ENCODE assay signal across 1 cellular context in the genomic region with DNA sequence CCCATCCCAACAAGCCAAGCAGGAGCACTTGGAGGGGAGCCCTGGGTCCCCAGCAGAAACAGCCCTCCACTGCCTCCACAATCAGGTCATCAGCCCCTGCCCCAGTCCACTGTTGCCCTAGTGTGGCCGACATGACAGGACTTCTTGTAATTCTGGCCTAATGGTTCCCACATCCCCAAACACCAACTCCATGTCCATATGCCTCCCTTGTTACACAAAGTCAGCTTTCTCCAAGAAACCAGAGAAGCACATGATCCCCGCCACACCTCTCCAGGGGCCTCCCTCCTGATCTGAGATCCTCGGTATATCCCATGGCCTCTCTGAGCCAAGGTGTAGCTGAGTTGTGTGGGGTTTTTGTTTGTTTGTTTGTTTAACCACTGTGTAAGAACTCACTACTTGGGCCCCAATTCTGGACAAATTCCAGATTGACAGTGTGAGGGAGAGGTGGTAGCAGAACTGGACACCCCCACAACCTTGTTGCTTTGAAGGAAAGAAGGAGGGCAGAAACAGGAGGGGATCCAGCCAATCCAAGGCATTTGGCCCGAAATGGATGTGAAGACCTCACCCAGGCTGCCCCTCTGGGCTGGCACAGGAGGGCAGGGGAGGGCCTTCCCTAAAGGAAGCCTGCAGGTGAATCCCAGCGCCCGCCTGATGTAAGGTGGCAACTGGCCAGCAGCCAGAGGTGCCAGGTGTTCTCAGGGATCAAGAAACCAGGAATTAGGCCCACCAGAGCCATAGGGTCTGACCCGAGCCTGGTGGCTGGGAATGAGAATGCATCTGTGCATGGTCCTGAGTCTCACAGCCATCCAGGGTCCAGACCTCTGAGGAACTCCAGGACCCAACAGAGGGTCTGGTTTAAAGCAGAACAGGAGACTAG.
TF ChIP-seq lines count a peak whose summit lies in the region.

No MANE protein-coding gene starts in this region.

TF ChIP-seq in K562, 482 proteins besides CTCF, POLR2A, EP300 and RAD21 (continued from another document):
- TF ChIP-seq TFE3 (CRISPR knock-in tag; IDR thresholded peaks at IDR 0.05) (no peak), MGA (IDR thresholded peaks at IDR 0.05) (no peak), ZNF140 (CRISPR knock-in tag; IDR thresholded peaks at IDR 0.05) (no peak), SUPT5H (IDR thresholded peaks at IDR 0.05) (no peak), CBFA2T2 (conservative IDR thresholded peaks at IDR 0.05) (no peak), NFYB (IDR thresholded peaks at IDR 0.05; ENCODE audit: extremely low read depth, insufficient read length) (no peak), BACH1 (tag; IDR thresholded peaks at IDR 0.05) (no peak), ZNF197 (CRISPR knock-in tag; IDR thresholded peaks at IDR 0.05; ENCODE audit: low read depth) (no peak), NFRKB (IDR thresholded peaks at IDR 0.05; ENCODE audit: low read depth) (no peak), POLR3A (IDR thresholded peaks at IDR 0.05; ENCODE audit: borderline replicate concordance, extremely low read depth, insufficient read depth, insufficient read length) (no peak)
